Comparison of ENCODE assay signal across 1 cellular context in genomic region chr7:2524808-2525140, GRCh38.
TF ChIP-seq lines count a peak whose summit lies in the region.

No MANE protein-coding gene starts in this region.

TF ChIP-seq in WTC11, 78 proteins besides CTCF, POLR2A, EP300 and RAD21 (continued from another document):
- TF ChIP-seq ZBTB43 (CRISPR knock-in tag; IDR thresholded peaks at IDR 0.05) (peak; percentile 20; the same call in 1 of the 2 replicates), TEAD1 (CRISPR knock-in tag; IDR thresholded peaks at IDR 0.05) (peak; percentile 9; the same call in 1 of the 2 replicates), ZNF281 (CRISPR knock-in tag; IDR thresholded peaks at IDR 0.05) (0 out of 2 replicates have a peak, but pooled peaks have one; percentile 45), ARID4B (CRISPR knock-in tag; IDR thresholded peaks at IDR 0.05; ENCODE audit: borderline replicate concordance) (0 out of 2 replicates have a peak, but pooled peaks have one; percentile 9), GABPB1 (CRISPR knock-in tag; IDR thresholded peaks at IDR 0.05) (no peak), ATF6 (CRISPR knock-in tag; IDR thresholded peaks at IDR 0.05) (no peak), ETV6 (CRISPR knock-in tag; IDR thresholded peaks at IDR 0.05) (peak; percentile 69; the same call in 1 of the 2 replicates)
